Comparison of ENCODE assay signal across 8 cellular contexts in genomic region chr1:172532700-172533510, GRCh38. TPM values are rescaled to one million over a fixed set of nuclear protein-coding genes. Genes with fewer than 3 reads are reported as not detected.
A peak's percentile ranks its signal among the peaks of the same experiment; 100 is the strongest.
DNase-seq lines count a peak whose midpoint lies in the region; ATAC-seq and TF ChIP-seq lines count a peak whose summit lies in the region.

A gene with protein sequence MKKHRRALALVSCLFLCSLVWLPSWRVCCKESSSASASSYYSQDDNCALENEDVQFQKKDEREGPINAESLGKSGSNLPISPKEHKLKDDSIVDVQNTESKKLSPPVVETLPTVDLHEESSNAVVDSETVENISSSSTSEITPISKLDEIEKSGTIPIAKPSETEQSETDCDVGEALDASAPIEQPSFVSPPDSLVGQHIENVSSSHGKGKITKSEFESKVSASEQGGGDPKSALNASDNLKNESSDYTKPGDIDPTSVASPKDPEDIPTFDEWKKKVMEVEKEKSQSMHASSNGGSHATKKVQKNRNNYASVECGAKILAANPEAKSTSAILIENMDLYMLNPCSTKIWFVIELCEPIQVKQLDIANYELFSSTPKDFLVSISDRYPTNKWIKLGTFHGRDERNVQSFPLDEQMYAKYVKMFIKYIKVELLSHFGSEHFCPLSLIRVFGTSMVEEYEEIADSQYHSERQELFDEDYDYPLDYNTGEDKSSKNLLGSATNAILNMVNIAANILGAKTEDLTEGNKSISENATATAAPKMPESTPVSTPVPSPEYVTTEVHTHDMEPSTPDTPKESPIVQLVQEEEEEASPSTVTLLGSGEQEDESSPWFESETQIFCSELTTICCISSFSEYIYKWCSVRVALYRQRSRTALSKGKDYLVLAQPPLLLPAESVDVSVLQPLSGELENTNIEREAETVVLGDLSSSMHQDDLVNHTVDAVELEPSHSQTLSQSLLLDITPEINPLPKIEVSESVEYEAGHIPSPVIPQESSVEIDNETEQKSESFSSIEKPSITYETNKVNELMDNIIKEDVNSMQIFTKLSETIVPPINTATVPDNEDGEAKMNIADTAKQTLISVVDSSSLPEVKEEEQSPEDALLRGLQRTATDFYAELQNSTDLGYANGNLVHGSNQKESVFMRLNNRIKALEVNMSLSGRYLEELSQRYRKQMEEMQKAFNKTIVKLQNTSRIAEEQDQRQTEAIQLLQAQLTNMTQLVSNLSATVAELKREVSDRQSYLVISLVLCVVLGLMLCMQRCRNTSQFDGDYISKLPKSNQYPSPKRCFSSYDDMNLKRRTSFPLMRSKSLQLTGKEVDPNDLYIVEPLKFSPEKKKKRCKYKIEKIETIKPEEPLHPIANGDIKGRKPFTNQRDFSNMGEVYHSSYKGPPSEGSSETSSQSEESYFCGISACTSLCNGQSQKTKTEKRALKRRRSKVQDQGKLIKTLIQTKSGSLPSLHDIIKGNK (N-terminal part only) (plus strand): TSS chr1:172533150. CDS start chr1:172533436, 286 bp downstream.

- POLR2A ChIA-PET in naive thymus-derived CD4-positive, alpha-beta T cell (lab: Charles Lee): interaction anchor here (0.5 to 1.7 kb wide), 22 partner anchors 8 to 1335 kb away, joined by 3 to 15 read pairs (median 4); partner anchors contain the start of genes GAS5, METTL13 and PIGC

- peaks cover 31% of the 10 kb centered on the region for H3K4me1 ChIP-seq in DOHH2 (ENCODE audit: control insufficient read depth, low read length)
- peaks cover 29% of the 10 kb centered on the region for H3K4me1 ChIP-seq in GM23338 (ENCODE audit: insufficient read depth)
- peaks cover 30 to 34% of the 10 kb centered on the region in 2 donors for H3K4me1 ChIP-seq in naive thymus-derived CD4-positive, alpha-beta T cell (ENCODE audit: control insufficient read depth in 2 of 2, insufficient read depth in 2 of 2, low read length in 2 of 2)

- H2AFZ ChIP-seq in GM23338: peak within 1 kb of the TSS; percentile 82

- peaks cover 11% of the 10 kb centered on the region; the same call in 1 of the 2 replicates for H3K36me3 ChIP-seq in DOHH2 (ENCODE audit: control insufficient read depth, low read length)
- no peaks in the 10 kb centered on the region for H3K36me3 ChIP-seq in GM23338 (ENCODE audit: insufficient read depth)
- H3K36me3 ChIP-seq in naive thymus-derived CD4-positive, alpha-beta T cell (ENCODE audit: control insufficient read depth in 2 of 3, insufficient read depth in 3 of 3, low read length in 3 of 3): peaks cover 0 to 7% (median 0%) of the 10 kb centered on the region in 3 experiments

- ATAC-seq in GM23338: peak; percentile 90
- ATAC-seq in naive thymus-derived CD4-positive, alpha-beta T cell: peak; percentile 90
- ATAC-seq in stimulated activated naive B cell treated with anti-CD40 and anti-IgM and Interleukin-4, amounts not matched to agents 10 μg/mL and 1 μg/mL and 100 μg/mL, for 72 hours (replicated peaks): peak; percentile 85 to 87

- intact Hi-C loops in naive thymus-derived CD4-positive, alpha-beta T cell (cut with micrococcal nuclease): loop anchor here (1.0 to 5.0 kb wide), 28 partner anchors 11 to 2001 kb away; partner anchors contain the start of genes KLHL20 (in 2 of the 2), METTL13 (in 2 of the 2), PRRC2C (in 2 of the 2) and RC3H1 (in 2 of the 2)

- peaks cover 36% of the 10 kb centered on the region for H3K4me1 Mint-ChIP-seq in GM23338
- H3K4me1 Mint-ChIP-seq in naive thymus-derived CD4-positive, alpha-beta T cell: peaks cover 32 to 60% (median 49%) of the 10 kb centered on the region in 7 donors
- peaks cover 22 to 36% of the 10 kb centered on the region in 2 donors for H3K4me1 Mint-ChIP-seq in stimulated activated naive B cell treated with anti-CD40 and anti-IgM and Interleukin-4, amounts not matched to agents 10 μg/mL and 1 μg/mL and 100 μg/mL, for 72 hours

- H3K27me3 Mint-ChIP-seq in GM23338 (ENCODE audit: insufficient read depth, low read depth, poor library complexity): peaks cover 6% of the 10 kb centered on the region
- H3K27me3 Mint-ChIP-seq in naive thymus-derived CD4-positive, alpha-beta T cell: peaks cover 0 to 16% (median 4%) of the 10 kb centered on the region in 5 donors
- no peaks in the 10 kb centered on the region for H3K27me3 Mint-ChIP-seq in stimulated activated naive B cell treated with anti-CD40 and anti-IgM and Interleukin-4, amounts not matched to agents 10 μg/mL and 1 μg/mL and 100 μg/mL, for 72 hours

- no peaks in the 10 kb centered on the region for H3F3A ChIP-seq in DOHH2 (ENCODE audit: control insufficient read depth, insufficient read depth)
- H3F3A ChIP-seq in GM23338 (replicated peaks; ENCODE audit: low read depth): no peaks in the 10 kb centered on the region

- H3K27ac ChIP-seq in DOHH2 (ENCODE audit: low read depth, low read length): peak within 1 kb of the TSS; percentile 70
- H3K27ac ChIP-seq in GM23338 (ENCODE audit: low read depth): peak within 1 kb of the TSS; percentile 92
- peak within 1 kb of the TSS; percentile 99 for H3K27ac ChIP-seq in naive thymus-derived CD4-positive, alpha-beta T cell (ENCODE audit: low read depth, low read length)

- DNase-seq in GM23338 (ENCODE audit: low spot score): peak; percentile 98
- peak; percentile 100 for DNase-seq in RPMI8226
- peak; percentile 99 to 100 for DNase-seq in activated T-helper 1 cell treated with anti-CD3 and anti-CD28 coated beads, Interleukin-2, amount 50 U/mL, for 16 hours (ENCODE audit: low read depth in 1 of 2, low spot score in 1 of 2)
- DNase-seq in fibroblast of gingiva (ENCODE audit: low read depth): peak; percentile 100
- peak; percentile 97 to 100 (median 99) for DNase-seq in naive thymus-derived CD4-positive, alpha-beta T cell
- DNase-seq in stimulated activated naive B cell treated with anti-CD40 and anti-IgM and Interleukin-4, amounts not matched to agents 10 μg/mL and 1 μg/mL and 100 μg/mL, for 72 hours: peak; percentile 100

- H3K4me3 ChIP-seq in DOHH2 (ENCODE audit: low read length) (peak within 1 kb of the TSS; percentile 97), GM23338 (peak within 1 kb of the TSS; percentile 59)
- peak within 1 kb of the TSS; percentile 98 for H3K4me3 ChIP-seq in naive thymus-derived CD4-positive, alpha-beta T cell (ENCODE audit: low read length)

- H3K4me3 Mint-ChIP-seq in GM23338: peak within 1 kb of the TSS; percentile 97
- peak within 1 kb of the TSS; percentile 90 to 100 (median 98) for H3K4me3 Mint-ChIP-seq in naive thymus-derived CD4-positive, alpha-beta T cell
- peak within 1 kb of the TSS; percentile 92 to 98 for H3K4me3 Mint-ChIP-seq in stimulated activated naive B cell treated with anti-CD40 and anti-IgM and Interleukin-4, amounts not matched to agents 10 μg/mL and 1 μg/mL and 100 μg/mL, for 72 hours

- H3K79me2 ChIP-seq in DOHH2 (ENCODE audit: control insufficient read depth, low read length) (peaks cover 49% of the 10 kb centered on the region), GM23338 (replicated peaks; ENCODE audit: insufficient read depth) (peaks cover 44% of the 10 kb centered on the region)

- H3K9me3 ChIP-seq in DOHH2 (ENCODE audit: control insufficient read depth, insufficient read depth, low read length): no peaks in the 10 kb centered on the region
- H3K9me3 ChIP-seq in naive thymus-derived CD4-positive, alpha-beta T cell (ENCODE audit: control insufficient read depth in 2 of 3, low read length in 3 of 3): no peaks in the 10 kb centered on the region

- peak within 1 kb of the TSS; percentile 99 for H3K27ac Mint-ChIP-seq in GM23338
- H3K27ac Mint-ChIP-seq in naive thymus-derived CD4-positive, alpha-beta T cell: peak within 1 kb of the TSS; percentile 99 to 100 (median 100)
- peak within 1 kb of the TSS; percentile 99 for H3K27ac Mint-ChIP-seq in stimulated activated naive B cell treated with anti-CD40 and anti-IgM and Interleukin-4, amounts not matched to agents 10 μg/mL and 1 μg/mL and 100 μg/mL, for 72 hours

- H3K27me3 ChIP-seq in DOHH2 (ENCODE audit: control insufficient read depth, low read length) (peaks cover 4% of the 10 kb centered on the region; the same call in 1 of the 2 replicates), GM23338 (ENCODE audit: insufficient read depth) (no peaks in the 10 kb centered on the region)
- no peaks in the 10 kb centered on the region for H3K27me3 ChIP-seq in naive thymus-derived CD4-positive, alpha-beta T cell (ENCODE audit: control insufficient read depth in 2 of 2, insufficient read depth in 2 of 2, low read length in 2 of 2)

- no peaks in the 10 kb centered on the region for H3K36me3 Mint-ChIP-seq in GM23338 (ENCODE audit: low read depth)
- H3K36me3 Mint-ChIP-seq in naive thymus-derived CD4-positive, alpha-beta T cell: peaks cover 0 to 7% (median 0%) of the 10 kb centered on the region in 5 donors
- H3K36me3 Mint-ChIP-seq in stimulated activated naive B cell treated with anti-CD40 and anti-IgM and Interleukin-4, amounts not matched to agents 10 μg/mL and 1 μg/mL and 100 μg/mL, for 72 hours: peaks cover 3 to 6% of the 10 kb centered on the region in 2 donors

- TF ChIP-seq CTCF in DOHH2 (IDR thresholded peaks at IDR 0.05; ENCODE audit: low read depth, low read length, poor library complexity, severe bottlenecking): peak; percentile 8
- no peak for TF ChIP-seq CTCF in GM23338 (conservative IDR thresholded peaks at IDR 0.05; ENCODE audit: low read depth in 2 of 2)
- TF ChIP-seq CTCF in LNCAP (IDR thresholded peaks at IDR 0.05): 0 out of 2 replicates have a peak, but pooled peaks have one; percentile 23

- CTCF ChIA-PET in naive thymus-derived CD4-positive, alpha-beta T cell (lab: Charles Lee): interaction anchor here (0.8 to 1.5 kb wide), 6 partner anchors 12 to 133 kb away, joined by 3 to 7 read pairs (median 4); no protein-coding TSS in a partner anchor

- H3K4me2 ChIP-seq in DOHH2 (ENCODE audit: low read length): peak within 1 kb of the TSS; percentile 98
- peak within 1 kb of the TSS; percentile 84 for H3K4me2 ChIP-seq in GM23338

- H4K20me1 ChIP-seq in DOHH2 (ENCODE audit: control insufficient read depth, insufficient read depth, low read depth, low read length): peaks cover 17% of the 10 kb centered on the region; the same call in 1 of the 2 replicates
- no peaks in the 10 kb centered on the region for H4K20me1 ChIP-seq in GM23338 (replicated peaks; ENCODE audit: insufficient read depth)

- no peaks in the 10 kb centered on the region for H3K9me3 Mint-ChIP-seq in GM23338
- peaks cover 0 to 1% (median 0%) of the 10 kb centered on the region in 11 donors for H3K9me3 Mint-ChIP-seq in naive thymus-derived CD4-positive, alpha-beta T cell
- H3K9me3 Mint-ChIP-seq in stimulated activated naive B cell treated with anti-CD40 and anti-IgM and Interleukin-4, amounts not matched to agents 10 μg/mL and 1 μg/mL and 100 μg/mL, for 72 hours: no peaks in the 10 kb centered on the region

- H3K9me2 ChIP-seq in DOHH2 (replicated peaks; ENCODE audit: control insufficient read depth, low read length) (no peaks in the 10 kb centered on the region), GM23338 (ENCODE audit: insufficient read depth) (no peaks in the 10 kb centered on the region)

TF ChIP-seq in GM23338, 12 proteins besides CTCF, POLR2A, EP300 and RAD21 (continues in another document):
- no peak for TF ChIP-seq ZNF114 (CRISPR knock-in tag; IDR thresholded peaks at IDR 0.05)

RNA-seq across cellular contexts. Expression of the gene that starts here (rescaled TPM):
- total RNA-seq in GM23338 (2014; rRNA removed; shearing (Covaris generic)): 45.9 and 49.8 TPM in 2 replicates
- 14.1 and 18.0 TPM in 2 replicates for polyA plus RNA-seq in GM23338 (2016; fragmentation: Nextera tagmentation; extraction: Ambion mirVana)
- 10 to 100 TPM; 52.0 to 95.0 (median 77.0) TPM for total RNA-seq in naive thymus-derived CD4-positive, alpha-beta T cell
- polyA plus RNA-seq in naive thymus-derived CD4-positive, alpha-beta T cell: 10 to 100 TPM; 13.6 to 15.3 TPM

Comparison
In these comparisons a context has a peak if more than half of its experiments do, and no peak if none do; other contexts are left out.
1. Peak in every context shown above with its lines: DNase-seq, ATAC-seq, H3K4me3 ChIP-seq and H3K27ac ChIP-seq.
2. CTCF ChIP-seq: peak in DOHH2 (single experiment) and LNCAP (single experiment); none in GM23338 (0 of 2).